13 cellular contexts compared by ENCODE assay signal in the genomic region with DNA sequence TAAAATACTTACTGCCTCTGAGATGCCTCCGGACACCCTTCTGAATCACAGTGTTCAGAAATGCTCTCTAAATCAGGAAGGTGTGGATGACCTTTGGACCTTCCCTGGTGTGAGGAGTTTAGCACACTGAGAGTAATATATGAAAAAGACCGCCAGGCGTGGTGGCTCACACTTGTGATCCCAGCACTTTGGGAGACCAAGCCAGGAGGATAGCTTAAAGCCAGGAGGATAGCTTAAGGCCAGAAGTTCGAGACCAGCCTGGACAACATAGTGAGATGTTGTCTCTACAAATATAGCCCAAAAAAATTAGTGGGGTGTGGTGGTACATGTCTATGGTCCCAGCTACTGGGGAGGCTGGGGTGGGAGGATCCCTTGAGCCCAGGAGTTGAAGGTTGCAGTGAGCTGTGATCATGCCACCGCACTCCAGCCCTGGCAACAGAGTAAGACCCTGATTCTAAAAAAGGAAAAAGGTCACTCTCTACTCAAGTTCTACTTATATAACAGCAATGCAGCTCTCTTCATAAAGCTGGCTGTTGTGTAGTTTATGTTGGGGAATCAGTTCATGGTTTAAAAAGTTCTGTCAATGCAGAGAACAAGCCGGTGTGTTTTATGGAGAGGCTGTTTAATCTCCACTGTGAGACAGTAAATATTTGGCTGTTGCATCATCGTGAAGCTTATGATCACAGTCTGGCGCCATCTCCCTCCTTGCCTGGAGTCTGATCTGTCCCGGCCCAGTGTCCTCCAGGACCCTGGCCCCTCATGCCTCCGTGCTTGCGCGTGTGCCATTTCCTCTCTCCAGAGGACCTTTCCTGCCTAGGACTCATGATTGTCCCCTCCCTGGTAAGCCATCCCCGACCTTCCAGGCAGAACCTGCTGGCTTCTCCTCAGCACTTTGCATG.
A peak's percentile ranks its signal among the peaks of the same experiment; 100 is the strongest.
DNase-seq lines count a peak whose midpoint lies in the region; ATAC-seq and TF ChIP-seq lines count a peak whose summit lies in the region.
"Had no signal": no experiment of that assay in that cellular context is flagged by ENCODE, and none has a peak within 500 bp of the region (broad histone marks: within the 10 kb centered on the region; RNA-seq: fewer than 3 reads in every experiment).

No MANE protein-coding gene starts in this region.

- CTCF ChIA-PET in SK-N-SH (lab: Yijun Ruan, JAX) = interaction anchor here (0.8 kb wide), 1 partner anchor 326 kb away, joined by 3 read pairs; no protein-coding TSS in a partner anchor

- no peak overlapping the region for H3K9ac ChIP-seq in SK-N-SH

- POLR2A ChIA-PET in SK-N-SH (lab: Yijun Ruan, JAX) = no interaction called here

- peaks cover 48% of the 10 kb centered on the region for H3K4me1 Mint-ChIP-seq in activated T-cell treated with anti-CD3 and anti-CD28 coated beads, Interleukin-2, amount 50 U/mL, for 24 hours (ENCODE audit: low read depth)
- H3K4me1 Mint-ChIP-seq in chondrocyte (ENCODE audit: low read depth) = peaks cover 53% of the 10 kb centered on the region

- peak overlapping the region; percentile 33 for H3K27ac Mint-ChIP-seq in activated T-cell treated with anti-CD3 and anti-CD28 coated beads, Interleukin-2, amount 50 U/mL, for 24 hours
- peak overlapping the region; percentile 59 for H3K27ac Mint-ChIP-seq in chondrocyte (ENCODE audit: unreplicated experiment)
- H3K27ac Mint-ChIP-seq: activated CD4-positive, alpha-beta T cell treated with anti-CD3 and anti-CD28 coated beads, Interleukin-2, amount 10 ng/mL, durations not matched to agents 24 days and 14 days had no signal

- TF ChIP-seq POLR2A in vagina (IDR thresholded peaks at IDR 0.05) = no peak

- no peaks in the 10 kb centered on the region for H3K9me3 Mint-ChIP-seq in activated T-cell treated with anti-CD3 and anti-CD28 coated beads, Interleukin-2, amount 50 U/mL, for 24 hours
- no peaks in the 10 kb centered on the region for H3K9me3 Mint-ChIP-seq in chondrocyte (ENCODE audit: low read depth)
- H3K9me3 Mint-ChIP-seq: activated CD4-positive, alpha-beta T cell treated with anti-CD3 and anti-CD28 coated beads, Interleukin-2, amount 10 ng/mL, durations not matched to agents 24 days and 14 days; immature natural killer cell; natural killer cell had no signal

- no peak overlapping the region for H3K4me3 ChIP-seq in mucosa of descending colon
- H3K4me3 ChIP-seq in vagina = no peak overlapping the region
- no peak overlapping the region for H3K4me3 ChIP-seq in SK-N-SH (ENCODE audit: low read depth in 2 of 2, low read length in 1 of 2)

- H3K27me3 ChIP-seq in vagina (no peaks in the 10 kb centered on the region), SK-N-SH (ENCODE audit: insufficient read depth) (no peaks in the 10 kb centered on the region)

- H3K79me2 ChIP-seq in SK-N-SH (ENCODE audit: insufficient read depth) = no peaks in the 10 kb centered on the region

- peaks cover 24% of the 10 kb centered on the region for H3K36me3 Mint-ChIP-seq in activated T-cell treated with anti-CD3 and anti-CD28 coated beads, Interleukin-2, amount 50 U/mL, for 24 hours (ENCODE audit: low read depth)
- peaks cover 5% of the 10 kb centered on the region for H3K36me3 Mint-ChIP-seq in chondrocyte (ENCODE audit: low read depth)
- H3K36me3 Mint-ChIP-seq: natural killer cell had no signal

- no peaks in the 10 kb centered on the region for H3F3A ChIP-seq in SK-N-SH (replicated peaks; ENCODE audit: insufficient read depth)

- WGBS in SK-N-SH (ENCODE audit: low lambda C conversion rate) = 64% methylated on average over 13 of the region's 13 CpGs

- no peaks in the 10 kb centered on the region for H3K9me2 ChIP-seq in SK-N-SH

- H3K4me3 Mint-ChIP-seq in activated T-cell treated with anti-CD3 and anti-CD28 coated beads, Interleukin-2, amount 50 U/mL, for 24 hours = no peak overlapping the region
- no peak overlapping the region for H3K4me3 Mint-ChIP-seq in chondrocyte (ENCODE audit: unreplicated experiment)
- H3K4me3 Mint-ChIP-seq: activated CD4-positive, alpha-beta T cell treated with anti-CD3 and anti-CD28 coated beads, Interleukin-2, amount 10 ng/mL, durations not matched to agents 24 days and 14 days; immature natural killer cell; natural killer cell had no signal

- intact Hi-C loops in mucosa of descending colon (cut with DNase I, micrococcal nuclease) = no loop called here
- intact Hi-C loops in vagina (cut with DNase I) = loop anchor here (10.0 kb wide), 1 partner anchor 73 kb away; no protein-coding TSS in a partner anchor

- H2AFZ ChIP-seq in SK-N-SH (ENCODE audit: low read depth) = no peak overlapping the region

- TF ChIP-seq RAD21 in SK-N-SH (IDR thresholded peaks at IDR 0.05; ENCODE audit: low read length) = no peak

- H3K4me1 ChIP-seq in mucosa of descending colon (ENCODE audit: low read depth) (peaks cover 33% of the 10 kb centered on the region), vagina (peaks cover 46% of the 10 kb centered on the region), SK-N-SH (ENCODE audit: control insufficient read depth in 1 of 2, insufficient read depth in 2 of 2, low read depth in 1 of 2, low read length in 1 of 2) (peaks cover 0 to 7% of the 10 kb centered on the region in 2 experiments; a peak in 1 of 4 replicates)

- no peak for TF ChIP-seq EP300 in SK-N-SH (IDR thresholded peaks at IDR 0.05; ENCODE audit: borderline replicate concordance in 1 of 2, low read depth in 1 of 2, low read length in 1 of 2)

- H3K36me3 ChIP-seq in mucosa of descending colon (ENCODE audit: low read depth) = no peaks in the 10 kb centered on the region
- no peaks in the 10 kb centered on the region for H3K36me3 ChIP-seq in vagina
- no peaks in the 10 kb centered on the region for H3K36me3 ChIP-seq in SK-N-SH (replicated peaks in 1 of 2; ENCODE audit: control insufficient read depth in 1 of 2, insufficient read depth in 2 of 2, low read length in 1 of 2)

- no peaks in the 10 kb centered on the region for H4K20me1 ChIP-seq in SK-N-SH (ENCODE audit: insufficient read depth)

- DNase-seq in activated T-cell treated with anti-CD3 and anti-CD28 coated beads, Interleukin-2, amount 50 U/mL, for 24 hours = no peak
- DNase-seq in activated T-cell treated with anti-CD3 and anti-CD28 coated beads, Interleukin-2, amount 50 U/mL, for 1 hour = no peak
- no peak for DNase-seq in chondrocyte (ENCODE audit: low spot score)
- peak; percentile 51 to 87 (median 52) for DNase-seq in mucosa of descending colon
- DNase-seq in vagina (ENCODE audit: extremely low spot score in 2 of 2) = peak; percentile 12 to 86
- no peak for DNase-seq in SK-N-SH
- no peak for DNase-seq in OCI-M1 (lab: John Stamatoyannopoulos, UW)
- DNase-seq: activated CD4-positive, alpha-beta T cell treated with anti-CD3 and anti-CD28 coated beads, Interleukin-2, amount 10 ng/mL, durations not matched to agents 24 days and 14 days; immature natural killer cell; natural killer cell; NCI-H1694 treated with DMSO at 0.1 percent for 48 hours; T-helper 1 cell had no signal

- H3K27ac ChIP-seq in vagina (no peak overlapping the region), SK-N-SH (ENCODE audit: low read depth in 2 of 2, low read length in 1 of 2) (no peak overlapping the region)

- H3K4me2 ChIP-seq in SK-N-SH = no peak overlapping the region

- TF ChIP-seq CTCF in chondrocyte (IDR thresholded peaks at IDR 0.05) = no peak
- no peak for TF ChIP-seq CTCF in mucosa of descending colon (IDR thresholded peaks at IDR 0.05)
- TF ChIP-seq CTCF in vagina (IDR thresholded peaks at IDR 0.05) = no peak
- TF ChIP-seq CTCF in SK-N-SH (IDR thresholded peaks at IDR 0.05) = no peak

- H3K9me3 ChIP-seq in mucosa of descending colon = no peaks in the 10 kb centered on the region
- H3K9me3 ChIP-seq in vagina = no peaks in the 10 kb centered on the region
- H3K9me3 ChIP-seq in SK-N-SH = no peaks in the 10 kb centered on the region

- peak; percentile 82 for ATAC-seq in mucosa of descending colon
- no peak for ATAC-seq in HG02938 (IDR thresholded peaks at IDR 0.05; ENCODE audit: unreplicated experiment)
- ATAC-seq: natural killer cell had no signal

- H3K27me3 Mint-ChIP-seq in activated T-cell treated with anti-CD3 and anti-CD28 coated beads, Interleukin-2, amount 50 U/mL, for 24 hours = no peaks in the 10 kb centered on the region
- no peaks in the 10 kb centered on the region for H3K27me3 Mint-ChIP-seq in chondrocyte (ENCODE audit: low read depth)
- H3K27me3 Mint-ChIP-seq: activated CD4-positive, alpha-beta T cell treated with anti-CD3 and anti-CD28 coated beads, Interleukin-2, amount 10 ng/mL, durations not matched to agents 24 days and 14 days had no signal

TF ChIP-seq in SK-N-SH, 30 proteins besides CTCF, POLR2A, EP300 and RAD21:
- TF ChIP-seq TCF12 (IDR thresholded peaks at IDR 0.05) (no peak), FOXJ3 (CRISPR knock-in tag; IDR thresholded peaks at IDR 0.05) (no peak), YY1 (IDR thresholded peaks at IDR 0.05; ENCODE audit: low read depth) (no peak), RXRA (IDR thresholded peaks at IDR 0.05; ENCODE audit: borderline replicate concordance, low read depth) (no peak)
- TF ChIP-seq, protein P1, sequence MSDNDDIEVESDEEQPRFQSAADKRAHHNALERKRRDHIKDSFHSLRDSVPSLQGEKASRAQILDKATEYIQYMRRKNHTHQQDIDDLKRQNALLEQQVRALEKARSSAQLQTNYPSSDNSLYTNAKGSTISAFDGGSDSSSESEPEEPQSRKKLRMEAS (IDR thresholded peaks at IDR 0.05; ENCODE audit: low read depth) = no peak

Comparison
In these comparisons a context has a peak if more than half of its experiments do, and no peak if none do; other contexts are left out.
1. DNase-seq: peak in mucosa of descending colon (3 of 3) and vagina (2 of 2); none in activated T-cell treated with anti-CD3 and anti-CD28 coated beads, Interleukin-2, amount 50 U/mL, for 24 hours (single experiment), activated T-cell treated with anti-CD3 and anti-CD28 coated beads, Interleukin-2, amount 50 U/mL, for 1 hour (single experiment), chondrocyte (single experiment), SK-N-SH (single experiment) and OCI-M1 (single experiment).